In the genomic region with DNA sequence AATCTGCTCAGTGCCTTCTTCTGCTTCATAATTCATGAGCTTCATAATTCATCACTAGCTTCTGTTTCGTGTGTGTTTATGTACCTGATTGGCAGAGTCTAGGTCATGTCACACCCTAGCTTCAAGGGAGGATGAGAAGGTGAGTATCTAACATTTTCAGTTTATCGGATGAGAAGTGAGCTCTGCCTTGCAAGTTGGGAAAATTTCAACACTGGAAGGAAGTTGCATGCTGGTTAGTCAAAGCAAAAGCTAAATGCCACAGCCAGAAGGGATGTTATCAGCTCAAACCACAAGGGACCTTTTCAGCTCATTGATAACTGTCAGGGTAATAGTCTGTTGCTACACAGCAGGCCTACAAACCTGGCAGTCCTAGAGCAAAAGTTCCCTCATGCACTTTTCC, we compare ENCODE assay signal across 12 cellular contexts. TPM values are rescaled to one million over a fixed set of nuclear protein-coding genes. Genes with fewer than 3 reads are reported as not detected.
DNase-seq lines count a peak whose midpoint lies in the region; ATAC-seq and TF ChIP-seq lines count a peak whose summit lies in the region.
"Had no signal": no experiment of that assay in that cellular context is flagged by ENCODE, and none has a peak within 500 bp of the region (broad histone marks: within the 10 kb centered on the region; RNA-seq: fewer than 3 reads in every experiment).

No MANE protein-coding gene starts in this region.

- H3K36me3 Mint-ChIP-seq in activated CD8-positive, alpha-beta T cell treated with anti-CD3 and anti-CD28 coated beads for 36 hours (ENCODE audit: low read depth): no peaks in the 10 kb centered on the region
- H3K36me3 Mint-ChIP-seq in naive thymus-derived CD4-positive, alpha-beta T cell: peaks cover 0 to 15% (median 0%) of the 10 kb centered on the region in 5 donors

- no peaks in the 10 kb centered on the region for H3K27me3 ChIP-seq in HL-60 (ENCODE audit: insufficient read depth, poor library complexity, severe bottlenecking)
- no peaks in the 10 kb centered on the region for H3K27me3 ChIP-seq in naive thymus-derived CD4-positive, alpha-beta T cell (ENCODE audit: control insufficient read depth in 2 of 2, insufficient read depth in 2 of 2, low read length in 2 of 2)
- H3K27me3 ChIP-seq: esophagus squamous epithelium had no signal

- peak overlapping the region; percentile 67 for H3K27ac ChIP-seq in HL-60 (replicated peaks)
- H3K27ac ChIP-seq in naive thymus-derived CD4-positive, alpha-beta T cell (ENCODE audit: low read depth, low read length): peak overlapping the region; percentile 9
- H3K27ac ChIP-seq: esophagus squamous epithelium had no signal

- peak overlapping the region; percentile 77 for H3K27ac Mint-ChIP-seq in activated CD8-positive, alpha-beta T cell treated with anti-CD3 and anti-CD28 coated beads for 36 hours
- peak overlapping the region; percentile 40 to 93 (median 80) for H3K27ac Mint-ChIP-seq in naive thymus-derived CD4-positive, alpha-beta T cell

- no peaks in the 10 kb centered on the region for H3K36me3 ChIP-seq in naive thymus-derived CD4-positive, alpha-beta T cell (ENCODE audit: control insufficient read depth in 2 of 3, insufficient read depth in 3 of 3, low read length in 3 of 3)
- H3K36me3 ChIP-seq: esophagus squamous epithelium had no signal

- POLR2A ChIA-PET in activated CD8-positive, alpha-beta T cell treated with anti-CD3 and anti-CD28 coated beads for 36 hours (lab: Charles Lee): interaction anchor here (0.8 to 1.6 kb wide), 8 partner anchors 10 to 62 kb away, joined by 3 to 9 read pairs (median 5); no protein-coding TSS in a partner anchor
- POLR2A ChIA-PET in naive thymus-derived CD4-positive, alpha-beta T cell (lab: Charles Lee): interaction anchor here (0.6 to 3.9 kb wide), 8 partner anchors 8 to 65 kb away, joined by 3 to 33 read pairs (median 7); no protein-coding TSS in a partner anchor

- no peak overlapping the region for H3K4me3 ChIP-seq in HL-60 (replicated peaks; ENCODE audit: insufficient read depth, low read length)
- peak overlapping the region; percentile 2 for H3K4me3 ChIP-seq in naive thymus-derived CD4-positive, alpha-beta T cell (ENCODE audit: low read length)
- H3K4me3 ChIP-seq: esophagus squamous epithelium had no signal

- H3K9me3 Mint-ChIP-seq in activated CD8-positive, alpha-beta T cell treated with anti-CD3 and anti-CD28 coated beads for 36 hours: peaks cover 3% of the 10 kb centered on the region
- H3K9me3 Mint-ChIP-seq in naive thymus-derived CD4-positive, alpha-beta T cell: peaks cover 0 to 4% (median 0%) of the 10 kb centered on the region in 11 donors

- ATAC-seq in GM18867 (IDR thresholded peaks at IDR 0.05; ENCODE audit: unreplicated experiment): peak; percentile 65
- ATAC-seq in activated CD8-positive, alpha-beta T cell treated with anti-CD3 and anti-CD28 coated beads for 36 hours: peak; percentile 75
- ATAC-seq in naive thymus-derived CD4-positive, alpha-beta T cell: peak; percentile 83
- no peak for ATAC-seq in GM21825 (IDR thresholded peaks at IDR 0.05; ENCODE audit: unreplicated experiment)
- ATAC-seq: left ventricle myocardium superior had no signal

- peaks cover 16% of the 10 kb centered on the region for H3K4me1 Mint-ChIP-seq in activated CD8-positive, alpha-beta T cell treated with anti-CD3 and anti-CD28 coated beads for 36 hours (ENCODE audit: low read depth)
- H3K4me1 Mint-ChIP-seq in naive thymus-derived CD4-positive, alpha-beta T cell: peaks cover 15 to 69% (median 30%) of the 10 kb centered on the region in 7 donors

- H3K4me1 ChIP-seq in naive thymus-derived CD4-positive, alpha-beta T cell (ENCODE audit: control insufficient read depth in 2 of 2, insufficient read depth in 2 of 2, low read length in 2 of 2): peaks cover 14 to 18% of the 10 kb centered on the region in 2 donors

- H3K27me3 Mint-ChIP-seq in activated CD8-positive, alpha-beta T cell treated with anti-CD3 and anti-CD28 coated beads for 36 hours: no peaks in the 10 kb centered on the region
- H3K27me3 Mint-ChIP-seq in naive thymus-derived CD4-positive, alpha-beta T cell: no peaks in the 10 kb centered on the region

- H3K4me3 Mint-ChIP-seq in activated CD8-positive, alpha-beta T cell treated with anti-CD3 and anti-CD28 coated beads for 36 hours: peak overlapping the region; percentile 11
- H3K4me3 Mint-ChIP-seq in naive thymus-derived CD4-positive, alpha-beta T cell: peak overlapping the region in 9 of 10 donors; percentile 14 to 84 (median 69)

- DNase-seq in HL-60 (ENCODE audit: low read depth in 1 of 2, low spot score in 1 of 2): peak in 1 of 2 experiments; percentile 87
- peak; percentile 40 for DNase-seq in activated CD8-positive, alpha-beta T cell treated with anti-CD3 and anti-CD28 coated beads for 36 hours
- peak in 4 of 9 donors; percentile 31 to 43 (median 38) for DNase-seq in naive thymus-derived CD4-positive, alpha-beta T cell
- DNase-seq in SK-N-DZ (ENCODE audit: low spot score): no peak
- no peak for DNase-seq in Ammon's horn (ENCODE audit: low spot score)
- no peak for DNase-seq in T-helper 9 cell
- DNase-seq: esophagus squamous epithelium, left ventricle myocardium superior, NCI-H2081, small intestine had no signal

- intact Hi-C loops in activated CD8-positive, alpha-beta T cell treated with anti-CD3 and anti-CD28 coated beads for 36 hours (cut with micrococcal nuclease): no loop called here
- intact Hi-C loops in naive thymus-derived CD4-positive, alpha-beta T cell (cut with micrococcal nuclease): loop anchor here (1.0 to 2.0 kb wide), 8 partner anchors 8 to 62 kb away; no protein-coding TSS in a partner anchor

- TF ChIP-seq CTCF in HL-60 (IDR thresholded peaks at IDR 0.05; ENCODE audit: insufficient read depth, low read length): no peak
- TF ChIP-seq CTCF in activated CD8-positive, alpha-beta T cell treated with anti-CD3 and anti-CD28 coated beads for 36 hours (IDR thresholded peaks at IDR 0.05): no peak

- CTCF ChIA-PET in activated CD8-positive, alpha-beta T cell treated with anti-CD3 and anti-CD28 coated beads for 36 hours (lab: Charles Lee): interaction anchor here (0.7 to 4.2 kb wide), 14 partner anchors 9 to 95 kb away, joined by 3 to 39 read pairs (median 4); no protein-coding TSS in a partner anchor
- CTCF ChIA-PET in naive thymus-derived CD4-positive, alpha-beta T cell (lab: Charles Lee): interaction anchor here (0.7 to 2.7 kb wide), 10 partner anchors 8 to 92 kb away, joined by 3 to 9 read pairs (median 4); no protein-coding TSS in a partner anchor

- H3K9me3 ChIP-seq in naive thymus-derived CD4-positive, alpha-beta T cell (ENCODE audit: control insufficient read depth in 2 of 3, low read length in 3 of 3): no peaks in the 10 kb centered on the region
- H3K9me3 ChIP-seq: esophagus squamous epithelium had no signal

RNA-seq across cellular contexts. Expression of gene TNFSF10, which starts 7.3 kb away (rescaled TPM):
- 10 to 100 TPM; 21.5 to 23.6 TPM for total RNA-seq in activated CD8-positive, alpha-beta T cell treated with anti-CD3 and anti-CD28 coated beads for 36 hours
- total RNA-seq in naive thymus-derived CD4-positive, alpha-beta T cell: 100 to 1,000 TPM in 1 of 5 experiments, 10 to 100 TPM in 4; 10.8 to 234 (median 45.0) TPM
- polyA plus RNA-seq in naive thymus-derived CD4-positive, alpha-beta T cell: 10 to 100 TPM; 60.9 to 92.1 TPM
- not detected in 2 replicates for polyA plus RNA-seq in SK-N-DZ (2014; cell fraction: cytosol; rRNA removed)
- not detected in 2 replicates for polyA plus RNA-seq in SK-N-DZ (2014; cell fraction: nucleus; rRNA removed)
